ENCODE assay signal across 28 cellular contexts in the genomic region with DNA sequence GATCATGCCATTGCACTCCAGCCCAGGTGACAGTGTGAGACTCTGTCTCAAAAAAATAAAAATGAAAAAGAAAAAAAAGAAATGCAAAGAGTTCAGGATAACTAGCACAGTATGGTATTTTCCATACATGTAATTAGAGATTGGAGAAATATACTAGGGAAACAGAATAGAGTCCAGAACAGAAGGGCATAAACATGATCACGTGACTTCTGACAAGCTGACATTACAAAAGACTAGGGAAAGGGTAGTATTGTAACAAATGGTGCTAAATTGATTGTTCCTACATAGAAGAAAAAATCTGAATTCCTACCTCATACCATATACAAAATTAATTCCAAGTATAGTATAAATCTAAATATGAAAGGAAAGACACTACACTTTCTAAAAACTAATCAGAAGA. TPM values are rescaled to one million over a fixed set of nuclear protein-coding genes. Genes with fewer than 3 reads are reported as not detected.
DNase-seq lines count a peak whose midpoint lies in the region; ATAC-seq, FAIRE-seq and TF ChIP-seq lines count a peak whose summit lies in the region.
"Had no signal": no experiment of that assay in that cellular context is flagged by ENCODE, and none has a peak within 500 bp of the region (broad histone marks: within the 10 kb centered on the region; RNA-seq: fewer than 3 reads in every experiment).

No MANE protein-coding gene starts in this region.

- DNase-seq in HepG2 (ENCODE audit: low spot score) (no peak), right lobe of liver (no peak), K562 (ENCODE audit: extremely low read depth in 1 of 4, low spot score in 3 of 4) (no peak)
- DNase-seq in stimulated activated naive CD4-positive, alpha-beta T cell treated with Interleukin-2 at 50 U/mL for 16 hours (lab: John Stamatoyannopoulos, UW) = no peak
- DNase-seq: ACHN; BE2C; C1 segment of cervical spinal cord; CD4-positive, alpha-beta memory T cell; CD4-positive, CD25-positive, alpha-beta regulatory T cell; CD8-positive, alpha-beta memory T cell; COR-L47; DMS 273 treated with DMSO at 0.1 percent for 48 hours; DMS153; DMS53; DMS79; DND-41; EL; GDM1 had no signal

- H3K36me3 ChIP-seq in HepG2 (replicated peaks in 1 of 2; ENCODE audit: control insufficient read depth in 1 of 2, insufficient read depth in 2 of 2, low read length in 2 of 2) (no peaks in the 10 kb centered on the region), right lobe of liver (no peaks in the 10 kb centered on the region), K562 (ENCODE audit: control insufficient read depth, insufficient read depth, low read length) (no peaks in the 10 kb centered on the region)
- H3K36me3 ChIP-seq: BE2C, BLaER1 had no signal

- no peak for ATAC-seq in HepG2
- ATAC-seq in right lobe of liver = no peak
- ATAC-seq in K562 = no peak

- TF ChIP-seq EP300 in HepG2 (IDR thresholded peaks at IDR 0.05; ENCODE audit: low read depth in 2 of 2, low read length in 2 of 2) (no peak), HepG2 (CRISPR knock-in tag; IDR thresholded peaks at IDR 0.05; ENCODE audit: borderline replicate concordance) (no peak), K562 (IDR thresholded peaks at IDR 0.05; ENCODE audit: low read length) (no peak)

- POLR2A ChIA-PET in HepG2 (lab: Yijun Ruan, JAX) = no interaction called here
- POLR2A ChIA-PET in K562 (lab: Yijun Ruan, JAX) = no interaction called here

- H4K20me1 ChIP-seq in HepG2 (ENCODE audit: insufficient read depth, low read length) (no peaks in the 10 kb centered on the region), K562 (replicated peaks; ENCODE audit: control insufficient read depth, insufficient read depth, low read length) (no peaks in the 10 kb centered on the region)
- H4K20me1 ChIP-seq: BLaER1 had no signal

- H3K27ac ChIP-seq in HepG2 (ENCODE audit: extremely low read length, insufficient read depth, low read length) (no peak overlapping the region), right lobe of liver (no peak overlapping the region), K562 (ENCODE audit: extremely low read depth, low read depth, low read length) (no peak overlapping the region)
- H3K27ac ChIP-seq: 22Rv1, BLaER1 had no signal

- TF ChIP-seq RAD21 in HepG2 (CRISPR knock-in tag; IDR thresholded peaks at IDR 0.05) (no peak), K562 (CRISPR knock-in tag; conservative IDR thresholded peaks at IDR 0.05 in 1 of 2, IDR thresholded peaks at IDR 0.05 in 1 of 2) (no peak)

- H3K4me3 ChIP-seq in HepG2 (replicated peaks in 1 of 3; ENCODE audit: insufficient read depth in 1 of 3, low read depth in 2 of 3, low read length in 3 of 3) (no peak overlapping the region), right lobe of liver (no peak overlapping the region), K562 (no peak overlapping the region)
- H3K4me3 ChIP-seq: BLaER1 had no signal

- TF ChIP-seq POLR2A in HepG2 (IDR thresholded peaks at IDR 0.05; ENCODE audit: insufficient read depth in 1 of 2, low read depth in 2 of 2, low read length in 2 of 2) (no peak), right lobe of liver (IDR thresholded peaks at IDR 0.05) (no peak), K562 (conservative IDR thresholded peaks at IDR 0.05) (no peak)

- H3K9me1 ChIP-seq in K562 (ENCODE audit: control insufficient read depth, insufficient read depth, low read length) = no peaks in the 10 kb centered on the region

- H3K4me2 ChIP-seq in HepG2 (ENCODE audit: low read depth, low read length) (no peak overlapping the region), K562 (ENCODE audit: insufficient read depth, low read length) (no peak overlapping the region)
- H3K4me2 ChIP-seq: BLaER1 had no signal

- intact Hi-C loops in HepG2 (cut with micrococcal nuclease; ENCODE audit: unreplicated experiment) (no loop called here), right lobe of liver (cut with DNase I) (no loop called here), K562 (cut with micrococcal nuclease) (no loop called here)

- TF ChIP-seq CTCF in HepG2 (CRISPR knock-in tag; IDR thresholded peaks at IDR 0.05) = no peak
- TF ChIP-seq CTCF in right lobe of liver (IDR thresholded peaks at IDR 0.05) = no peak
- TF ChIP-seq CTCF in K562 (IDR thresholded peaks at IDR 0.05 in 2 of 3, conservative IDR thresholded peaks at IDR 0.05 in 1 of 3; ENCODE audit: insufficient read depth in 2 of 3, low read depth in 1 of 3, low read length in 3 of 3) = no peak

- FAIRE-seq in HepG2 (lab: Jason Lieb, UNC) (no peak), K562 (lab: Jason Lieb, UNC) (no peak)
- FAIRE-seq: GM12891, GM19239 had no signal

- H2AFZ ChIP-seq in HepG2 (ENCODE audit: low read length) (no peak overlapping the region), K562 (ENCODE audit: low read depth, low read length) (no peak overlapping the region)

- no TSS peak for BruUV-seq in HepG2 (replicated peaks; lab: Mats Ljungman, UMichigan)
- BruUV-seq in K562 (replicated peaks; lab: Mats Ljungman, UMichigan) = no TSS peak

- no peaks in the 10 kb centered on the region for H3K79me2 ChIP-seq in HepG2 (ENCODE audit: insufficient read depth, low read length)
- H3K79me2 ChIP-seq in K562 (ENCODE audit: control insufficient read depth, insufficient read depth, low read length) = no peaks in the 10 kb centered on the region

- H3K27me3 ChIP-seq in HepG2 (ENCODE audit: control insufficient read depth in 1 of 2, insufficient read depth in 2 of 2, low read length in 2 of 2) (peaks cover 0 to 19% of the 10 kb centered on the region in 2 experiments; a peak in 1 of 5 replicates), right lobe of liver (no peaks in the 10 kb centered on the region), K562 (ENCODE audit: control insufficient read depth in 2 of 2, insufficient read depth in 2 of 2, low read length in 2 of 2) (peaks cover 0 to 4% of the 10 kb centered on the region in 2 experiments; a peak in 2 of 5 replicates)
- H3K27me3 ChIP-seq: BE2C, BLaER1 had no signal

- in situ Hi-C loops in HepG2 (cut with HindIII; ENCODE audit: extremely low pct_ligation_motif_present, low pct_unique_long_range_greater_than_20kb) = no loop called here
- in situ Hi-C loops in K562 (cut with MboI) = no loop called here

- CTCF ChIA-PET in HepG2 (lab: Yijun Ruan, JAX; ENCODE audit: low intra/inter-chr PET ratio, low total read pairs) (no interaction called here), K562 (lab: Yijun Ruan, JAX; ENCODE audit: low intra/inter-chr PET ratio) (no interaction called here)

- H3K9ac ChIP-seq in HepG2 (ENCODE audit: insufficient read depth, low read depth, low read length) (no peak overlapping the region), K562 (ENCODE audit: insufficient read depth in 1 of 2, low read depth in 2 of 2, low read length in 2 of 2) (no peak overlapping the region)
- H3K9ac ChIP-seq: BLaER1 had no signal

- no peaks in the 10 kb centered on the region for H3K9me3 ChIP-seq in HepG2 (ENCODE audit: low read length)
- no peaks in the 10 kb centered on the region for H3K9me3 ChIP-seq in right lobe of liver
- no peaks in the 10 kb centered on the region for H3K9me3 ChIP-seq in K562 (replicated peaks; ENCODE audit: control insufficient read depth, insufficient read depth, low read depth, low read length)
- H3K9me3 ChIP-seq: BE2C, BLaER1 had no signal

- H3K4me1 ChIP-seq in HepG2 (ENCODE audit: insufficient read depth, low read length) (no peaks in the 10 kb centered on the region), right lobe of liver (no peaks in the 10 kb centered on the region), K562 (replicated peaks in 1 of 2; ENCODE audit: control insufficient read depth in 2 of 2, insufficient read depth in 2 of 2, low read length in 2 of 2) (peaks cover 0 to 5% of the 10 kb centered on the region in 2 experiments; a peak in 2 of 5 replicates)
- H3K4me1 ChIP-seq: BE2C, BLaER1 had no signal

- WGBS in HepG2 (ENCODE audit: low lambda C conversion rate) = 0% methylated on average over 1 of the region's 1 CpG
- 36% methylated on average over 1 of the region's 1 CpG for WGBS in right lobe of liver (ENCODE audit: insufficient coverage, low coverage, low lambda C conversion rate, missing lambda C conversion rate)
- WGBS in K562 (ENCODE audit: insufficient coverage, low coverage, missing lambda C conversion rate) = 0% methylated on average over 1 of the region's 1 CpG

RNA-seq across cellular contexts. Expression of gene NLRP5, which starts 1.3 kb away (rescaled TPM):
- total RNA-seq in HepG2 (2016; rRNA removed; fragmentation: Illumina TruSeq; extraction: Trizol) (not detected in 2 replicates), right lobe of liver (not detected), K562 (2014; rRNA removed) (not detected in 2 replicates), K562 (2014; rRNA removed; fragmentation: Illumina TruSeq; extraction: Trizol) (not detected in 2 replicates), K562 (2015; rRNA removed; fragmentation: Illumina TruSeq; extraction: Trizol) (not detected in 2 replicates), K562 (2021) (0.04 TPM in 1 of 2 replicates, not detected in the other)
- not detected in 2 replicates for total RNA-seq in HepG2 (2016; cell fraction: cytosol; rRNA removed; fragmentation: Illumina TruSeq; extraction: Trizol; ENCODE audit: low read depth)
- total RNA-seq in HepG2 (2016; cell fraction: insoluble cytoplasmic fraction; rRNA removed; fragmentation: Illumina TruSeq; extraction: Trizol) = not detected in 2 replicates
- not detected in 2 replicates for total RNA-seq in HepG2 (2016; cell fraction: membrane; rRNA removed; fragmentation: Illumina TruSeq; extraction: Trizol)
- not detected in 2 replicates for total RNA-seq in HepG2 (2016; cell fraction: nucleus; rRNA removed; fragmentation: Illumina TruSeq; extraction: Trizol)
- polyA plus RNA-seq in HepG2 (2011; rRNA removed) (not detected in 2 replicates), K562 (2011; rRNA removed) (not detected in 2 replicates), K562 (2014; fragmentation: Illumina TruSeq; extraction: Trizol) (not detected in 2 replicates), K562 (2014; fragmentation: Nextera tagmentation; extraction: Ambion mirVana) (not detected), K562 (2014; rRNA removed) (0.07 TPM in 1 of 2 replicates, not detected in the other)
- not detected in 2 replicates for polyA plus RNA-seq in HepG2 (2011; cell fraction: cytosol; rRNA removed)
- not detected in 2 replicates for polyA plus RNA-seq in HepG2 (2011; cell fraction: nucleus; rRNA removed)
- polyA plus RNA-seq in HepG2 (2012) = not detected in 2 replicates
- polyA plus RNA-seq in HepG2 (2016; cell fraction: cytosol; fragmentation: Illumina TruSeq; extraction: Trizol; ENCODE audit: low read depth) = not detected in 2 replicates
- not detected in 2 replicates for polyA plus RNA-seq in HepG2 (2016; cell fraction: insoluble cytoplasmic fraction; fragmentation: Illumina TruSeq; extraction: Trizol; ENCODE audit: low read depth)
- not detected in 2 replicates for polyA plus RNA-seq in HepG2 (2016; cell fraction: membrane; fragmentation: Illumina TruSeq; extraction: Trizol; ENCODE audit: low read depth)
- polyA plus RNA-seq in HepG2 (2016; cell fraction: nucleus; fragmentation: Illumina TruSeq; extraction: Trizol; ENCODE audit: insufficient read depth, low read depth) = not detected in 2 replicates
- not detected in 2 replicates for polyA minus RNA-seq in HepG2 (2011; rRNA and poly(A)+ RNA removed; ENCODE audit: low replicate concordance)
- not detected in 2 replicates for polyA minus RNA-seq in HepG2 (2011; cell fraction: cytosol; rRNA and poly(A)+ RNA removed)
- polyA minus RNA-seq in HepG2 (2011; cell fraction: nucleus; rRNA and poly(A)+ RNA removed) = not detected in 2 replicates
- total RNA-seq in K562 (2011; cell fraction: chromatin; rRNA removed; ENCODE audit: low replicate concordance) = not detected in 2 replicates
- total RNA-seq in K562 (2011; cell fraction: nucleolus; rRNA removed) = not detected in 2 replicates
- not detected in 2 replicates for total RNA-seq in K562 (2011; cell fraction: nucleoplasm; rRNA removed)
- not detected in 2 replicates for polyA plus RNA-seq in K562 (2011; cell fraction: cytosol; rRNA removed)
- polyA plus RNA-seq in K562 (2011; cell fraction: nucleus; rRNA removed) = not detected in 2 replicates
- 0.06 TPM in 1 of 2 replicates, not detected in the other for polyA plus RNA-seq in K562 (2012)
- polyA minus RNA-seq in K562 (2011; rRNA and poly(A)+ RNA removed) = not detected in 2 replicates
- polyA minus RNA-seq in K562 (2011; cell fraction: cytosol; rRNA and poly(A)+ RNA removed) = not detected in 2 replicates
- not detected in 2 replicates for polyA minus RNA-seq in K562 (2011; cell fraction: nucleus; rRNA and poly(A)+ RNA removed)
- total RNA-seq: A673; CD4-positive, alpha-beta memory T cell; CD4-positive, CD25-positive, alpha-beta regulatory T cell; CD8-positive, alpha-beta memory T cell; G401 had no signal
- polyA plus RNA-seq: AG04450; CD14-positive monocyte; CD4-positive, alpha-beta memory T cell; CD4-positive, CD25-positive, alpha-beta regulatory T cell; CD8-positive, alpha-beta memory T cell had no signal

RNA-seq across cellular contexts. Expression of gene NLRP8, which starts 37.6 kb away (rescaled TPM):
- total RNA-seq in HepG2 (2016; rRNA removed; fragmentation: Illumina TruSeq; extraction: Trizol) (not detected in 2 replicates), right lobe of liver (not detected), K562 (2014; rRNA removed) (not detected in 2 replicates), K562 (2014; rRNA removed; fragmentation: Illumina TruSeq; extraction: Trizol) (not detected in 2 replicates), K562 (2015; rRNA removed; fragmentation: Illumina TruSeq; extraction: Trizol) (not detected in 2 replicates), K562 (2021) (not detected in 2 replicates)
- not detected in 2 replicates for total RNA-seq in HepG2 (2016; cell fraction: cytosol; rRNA removed; fragmentation: Illumina TruSeq; extraction: Trizol; ENCODE audit: low read depth)
- not detected in 2 replicates for total RNA-seq in HepG2 (2016; cell fraction: insoluble cytoplasmic fraction; rRNA removed; fragmentation: Illumina TruSeq; extraction: Trizol)
- not detected in 2 replicates for total RNA-seq in HepG2 (2016; cell fraction: membrane; rRNA removed; fragmentation: Illumina TruSeq; extraction: Trizol)
- not detected in 2 replicates for total RNA-seq in HepG2 (2016; cell fraction: nucleus; rRNA removed; fragmentation: Illumina TruSeq; extraction: Trizol)
- polyA plus RNA-seq in HepG2 (2011; rRNA removed) (not detected in 2 replicates), K562 (2011; rRNA removed) (not detected in 2 replicates), K562 (2014; fragmentation: Illumina TruSeq; extraction: Trizol) (not detected in 2 replicates), K562 (2014; fragmentation: Nextera tagmentation; extraction: Ambion mirVana) (not detected), K562 (2014; rRNA removed) (not detected in 2 replicates)
- not detected in 2 replicates for polyA plus RNA-seq in HepG2 (2011; cell fraction: cytosol; rRNA removed)
- not detected in 2 replicates for polyA plus RNA-seq in HepG2 (2011; cell fraction: nucleus; rRNA removed)
- not detected in 2 replicates for polyA plus RNA-seq in HepG2 (2012)
- polyA plus RNA-seq in HepG2 (2016; cell fraction: cytosol; fragmentation: Illumina TruSeq; extraction: Trizol; ENCODE audit: low read depth) = not detected in 2 replicates
- polyA plus RNA-seq in HepG2 (2016; cell fraction: insoluble cytoplasmic fraction; fragmentation: Illumina TruSeq; extraction: Trizol; ENCODE audit: low read depth) = not detected in 2 replicates
- not detected in 2 replicates for polyA plus RNA-seq in HepG2 (2016; cell fraction: membrane; fragmentation: Illumina TruSeq; extraction: Trizol; ENCODE audit: low read depth)
- polyA plus RNA-seq in HepG2 (2016; cell fraction: nucleus; fragmentation: Illumina TruSeq; extraction: Trizol; ENCODE audit: insufficient read depth, low read depth) = not detected in 2 replicates
- polyA minus RNA-seq in HepG2 (2011; rRNA and poly(A)+ RNA removed; ENCODE audit: low replicate concordance) = not detected in 2 replicates
- not detected in 2 replicates for polyA minus RNA-seq in HepG2 (2011; cell fraction: cytosol; rRNA and poly(A)+ RNA removed)
- not detected in 2 replicates for polyA minus RNA-seq in HepG2 (2011; cell fraction: nucleus; rRNA and poly(A)+ RNA removed)
- not detected in 2 replicates for total RNA-seq in K562 (2011; cell fraction: chromatin; rRNA removed; ENCODE audit: low replicate concordance)
- total RNA-seq in K562 (2011; cell fraction: nucleolus; rRNA removed) = not detected in 2 replicates
- not detected in 2 replicates for total RNA-seq in K562 (2011; cell fraction: nucleoplasm; rRNA removed)
- not detected in 2 replicates for polyA plus RNA-seq in K562 (2011; cell fraction: cytosol; rRNA removed)
- not detected in 2 replicates for polyA plus RNA-seq in K562 (2011; cell fraction: nucleus; rRNA removed)
- polyA plus RNA-seq in K562 (2012) = not detected in 2 replicates
- polyA minus RNA-seq in K562 (2011; rRNA and poly(A)+ RNA removed) = not detected in 2 replicates
- not detected in 2 replicates for polyA minus RNA-seq in K562 (2011; cell fraction: cytosol; rRNA and poly(A)+ RNA removed)
- polyA minus RNA-seq in K562 (2011; cell fraction: nucleus; rRNA and poly(A)+ RNA removed) = not detected in 2 replicates
- total RNA-seq: A172; A673; CD4-positive, alpha-beta memory T cell; CD4-positive, CD25-positive, alpha-beta regulatory T cell; CD8-positive, alpha-beta memory T cell; G401 had no signal
- polyA plus RNA-seq: AG04450; CD14-positive monocyte; CD4-positive, alpha-beta memory T cell; CD4-positive, CD25-positive, alpha-beta regulatory T cell; CD8-positive, alpha-beta memory T cell had no signal

RNA-seq across cellular contexts. Expression of gene NLRP13, which starts 53.1 kb away (rescaled TPM):
- total RNA-seq in HepG2 (2016; rRNA removed; fragmentation: Illumina TruSeq; extraction: Trizol) (not detected in 2 replicates), right lobe of liver (not detected), K562 (2014; rRNA removed) (not detected in 2 replicates), K562 (2014; rRNA removed; fragmentation: Illumina TruSeq; extraction: Trizol) (not detected in 2 replicates), K562 (2015; rRNA removed; fragmentation: Illumina TruSeq; extraction: Trizol) (not detected in 2 replicates), K562 (2021) (not detected in 2 replicates)
- not detected in 2 replicates for total RNA-seq in HepG2 (2016; cell fraction: cytosol; rRNA removed; fragmentation: Illumina TruSeq; extraction: Trizol; ENCODE audit: low read depth)
- not detected in 2 replicates for total RNA-seq in HepG2 (2016; cell fraction: insoluble cytoplasmic fraction; rRNA removed; fragmentation: Illumina TruSeq; extraction: Trizol)
- not detected in 2 replicates for total RNA-seq in HepG2 (2016; cell fraction: membrane; rRNA removed; fragmentation: Illumina TruSeq; extraction: Trizol)
- total RNA-seq in HepG2 (2016; cell fraction: nucleus; rRNA removed; fragmentation: Illumina TruSeq; extraction: Trizol) = not detected in 2 replicates
- polyA plus RNA-seq in HepG2 (2011; rRNA removed) (not detected in 2 replicates), K562 (2011; rRNA removed) (not detected in 2 replicates), K562 (2014; fragmentation: Illumina TruSeq; extraction: Trizol) (not detected in 2 replicates), K562 (2014; fragmentation: Nextera tagmentation; extraction: Ambion mirVana) (not detected), K562 (2014; rRNA removed) (not detected in 2 replicates)
- not detected in 2 replicates for polyA plus RNA-seq in HepG2 (2011; cell fraction: cytosol; rRNA removed)
- polyA plus RNA-seq in HepG2 (2011; cell fraction: nucleus; rRNA removed) = not detected in 2 replicates
- polyA plus RNA-seq in HepG2 (2012) = not detected in 2 replicates
- polyA plus RNA-seq in HepG2 (2016; cell fraction: cytosol; fragmentation: Illumina TruSeq; extraction: Trizol; ENCODE audit: low read depth) = not detected in 2 replicates
- not detected in 2 replicates for polyA plus RNA-seq in HepG2 (2016; cell fraction: insoluble cytoplasmic fraction; fragmentation: Illumina TruSeq; extraction: Trizol; ENCODE audit: low read depth)
- not detected in 2 replicates for polyA plus RNA-seq in HepG2 (2016; cell fraction: membrane; fragmentation: Illumina TruSeq; extraction: Trizol; ENCODE audit: low read depth)
- not detected in 2 replicates for polyA plus RNA-seq in HepG2 (2016; cell fraction: nucleus; fragmentation: Illumina TruSeq; extraction: Trizol; ENCODE audit: insufficient read depth, low read depth)
- not detected in 2 replicates for polyA minus RNA-seq in HepG2 (2011; rRNA and poly(A)+ RNA removed; ENCODE audit: low replicate concordance)
- polyA minus RNA-seq in HepG2 (2011; cell fraction: cytosol; rRNA and poly(A)+ RNA removed) = not detected in 2 replicates
- not detected in 2 replicates for polyA minus RNA-seq in HepG2 (2011; cell fraction: nucleus; rRNA and poly(A)+ RNA removed)
- not detected in 2 replicates for total RNA-seq in K562 (2011; cell fraction: chromatin; rRNA removed; ENCODE audit: low replicate concordance)
- not detected in 2 replicates for total RNA-seq in K562 (2011; cell fraction: nucleolus; rRNA removed)
- not detected in 2 replicates for total RNA-seq in K562 (2011; cell fraction: nucleoplasm; rRNA removed)
- polyA plus RNA-seq in K562 (2011; cell fraction: cytosol; rRNA removed) = not detected in 2 replicates
- polyA plus RNA-seq in K562 (2011; cell fraction: nucleus; rRNA removed) = not detected in 2 replicates
- not detected in 2 replicates for polyA plus RNA-seq in K562 (2012)
- not detected in 2 replicates for polyA minus RNA-seq in K562 (2011; rRNA and poly(A)+ RNA removed)
- not detected in 2 replicates for polyA minus RNA-seq in K562 (2011; cell fraction: cytosol; rRNA and poly(A)+ RNA removed)
- not detected in 2 replicates for polyA minus RNA-seq in K562 (2011; cell fraction: nucleus; rRNA and poly(A)+ RNA removed)
- total RNA-seq: A172; A673; CD4-positive, alpha-beta memory T cell; CD4-positive, CD25-positive, alpha-beta regulatory T cell; CD8-positive, alpha-beta memory T cell; Daoy; G401 had no signal
- polyA plus RNA-seq: AG04450; CD14-positive monocyte; CD4-positive, alpha-beta memory T cell; CD4-positive, CD25-positive, alpha-beta regulatory T cell; CD8-positive, alpha-beta memory T cell had no signal

Comparison
In these comparisons a context has a peak if more than half of its experiments do, and no peak if none do; other contexts are left out.
1. Of the 241 proteins assayed by ChIP-seq in both HepG2 and K562: peak only in HepG2: none; only in K562: TFE3; in both: RAD51; in neither: 237; mixed calls (peak in some experiments, not most) for 2.